ENCODE assay signal across 1 cellular context in genomic region chr4:39664828-39665731, GRCh38.
TF ChIP-seq lines count a peak whose summit lies in the region.

No MANE protein-coding gene starts in this region.

TF ChIP-seq in HepG2, 621 proteins besides CTCF, POLR2A, EP300 and RAD21 (continued from another document and continues in another):
- TF ChIP-seq, protein P1, sequence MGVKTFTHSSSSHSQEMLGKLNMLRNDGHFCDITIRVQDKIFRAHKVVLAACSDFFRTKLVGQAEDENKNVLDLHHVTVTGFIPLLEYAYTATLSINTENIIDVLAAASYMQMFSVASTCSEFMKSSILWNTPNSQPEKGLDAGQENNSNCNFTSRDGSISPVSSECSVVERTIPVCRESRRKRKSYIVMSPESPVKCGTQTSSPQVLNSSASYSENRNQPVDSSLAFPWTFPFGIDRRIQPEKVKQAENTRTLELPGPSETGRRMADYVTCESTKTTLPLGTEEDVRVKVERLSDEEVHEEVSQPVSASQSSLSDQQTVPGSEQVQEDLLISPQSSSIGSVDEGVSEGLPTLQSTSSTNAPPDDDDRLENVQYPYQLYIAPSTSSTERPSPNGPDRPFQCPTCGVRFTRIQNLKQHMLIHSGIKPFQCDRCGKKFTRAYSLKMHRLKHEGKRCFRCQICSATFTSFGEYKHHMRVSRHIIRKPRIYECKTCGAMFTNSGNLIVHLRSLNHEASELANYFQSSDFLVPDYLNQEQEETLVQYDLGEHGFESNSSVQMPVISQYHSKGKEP (CRISPR knock-in tag; IDR thresholded peaks at IDR 0.05) = no peak
- TF ChIP-seq HNF4G (IDR thresholded peaks at IDR 0.05; ENCODE audit: borderline replicate concordance, low read depth, low read length) (0 out of 2 replicates have a peak, but pooled peaks have one; percentile 27), HNF4G (CRISPR knock-in tag; IDR thresholded peaks at IDR 0.05; ENCODE audit: borderline replicate concordance, low read depth) (peak; percentile 62; the same call in 1 of the 2 replicates), SMAD3 (CRISPR knock-in tag; IDR thresholded peaks at IDR 0.05) (0 out of 2 replicates have a peak, but pooled peaks have one; percentile 21), MLLT10 (CRISPR knock-in tag; IDR thresholded peaks at IDR 0.05) (no peak), TRIM24 (CRISPR knock-in tag; IDR thresholded peaks at IDR 0.05) (no peak), JARID2 (CRISPR knock-in tag; IDR thresholded peaks at IDR 0.05; ENCODE audit: insufficient replicate concordance) (no peak), GATAD1 (CRISPR knock-in tag; IDR thresholded peaks at IDR 0.05) (peak; percentile 33; the same call in 1 of the 2 replicates), RBM39 (IDR thresholded peaks at IDR 0.05; ENCODE audit: low read depth, low read length, poor library complexity, severe bottlenecking) (no peak), PAXIP1 (CRISPR knock-in tag; conservative IDR thresholded peaks at IDR 0.05) (peak; percentile 65), ZNF7 (CRISPR knock-in tag; IDR thresholded peaks at IDR 0.05) (peak; percentile 66), ZNF597 (CRISPR knock-in tag; IDR thresholded peaks at IDR 0.05) (no peak), YEATS4 (CRISPR knock-in tag; IDR thresholded peaks at IDR 0.05; ENCODE audit: borderline replicate concordance) (no peak), HNF1B (CRISPR knock-in tag; IDR thresholded peaks at IDR 0.05) (peak; percentile 31; the same call in 1 of the 2 replicates), IKZF4 (CRISPR knock-in tag; IDR thresholded peaks at IDR 0.05; ENCODE audit: borderline replicate concordance, low read depth, not compliant biosample characterization) (no peak), TBX2 (CRISPR knock-in tag; IDR thresholded peaks at IDR 0.05; ENCODE audit: borderline replicate concordance) (peak; percentile 38; the same call in 1 of the 2 replicates), MLX (CRISPR knock-in tag; IDR thresholded peaks at IDR 0.05) (no peak), NCOR1 (IDR thresholded peaks at IDR 0.05; ENCODE audit: borderline replicate concordance, low read length) (peak; percentile 73), STAG1 (CRISPR knock-in tag; IDR thresholded peaks at IDR 0.05) (peak; percentile 15; the same call in 1 of the 2 replicates), ZNF614 (CRISPR knock-in tag; IDR thresholded peaks at IDR 0.05; ENCODE audit: borderline replicate concordance) (0 out of 2 replicates have a peak, but pooled peaks have one; percentile 35), ZBTB21 (CRISPR knock-in tag; IDR thresholded peaks at IDR 0.05) (peak; percentile 36; the same call in 1 of the 2 replicates), GLI4 (CRISPR knock-in tag; IDR thresholded peaks at IDR 0.05; ENCODE audit: borderline replicate concordance) (no peak), RCOR2 (CRISPR knock-in tag; IDR thresholded peaks at IDR 0.05) (peak; percentile 49; the same call in 1 of the 2 replicates), ZNF883 (CRISPR knock-in tag; IDR thresholded peaks at IDR 0.05; ENCODE audit: not compliant biosample characterization) (no peak), IRF2 (CRISPR knock-in tag; IDR thresholded peaks at IDR 0.05) (0 out of 2 replicates have a peak, but pooled peaks have one; percentile 17), TEAD3 (CRISPR knock-in tag; optimal IDR thresholded peaks at IDR 0.05; ENCODE audit: borderline replicate concordance) (peak; percentile 98), EED (CRISPR knock-in tag; IDR thresholded peaks at IDR 0.05) (no peak), ZNF644 (CRISPR knock-in tag; IDR thresholded peaks at IDR 0.05; ENCODE audit: low read depth) (peak; percentile 34; the same call in 1 of the 2 replicates), HNF4A (CRISPR knock-in tag; IDR thresholded peaks at IDR 0.05) (peak; percentile 86), THRA (CRISPR knock-in tag; IDR thresholded peaks at IDR 0.05; ENCODE audit: borderline replicate concordance) (no peak), HDAC2 (CRISPR knock-in tag; IDR thresholded peaks at IDR 0.05) (peak; percentile 61; the same call in 1 of the 2 replicates), ELF3 (CRISPR knock-in tag; IDR thresholded peaks at IDR 0.05) (peak; percentile 76; the same call in 1 of the 2 replicates), XBP1 (CRISPR knock-in tag; IDR thresholded peaks at IDR 0.05) (no peak), ZFYVE20 (CRISPR knock-in tag; IDR thresholded peaks at IDR 0.05; ENCODE audit: borderline replicate concordance, low read depth) (no peak), ZNF652 (CRISPR knock-in tag; IDR thresholded peaks at IDR 0.05; ENCODE audit: borderline replicate concordance, low read depth) (no peak), CENPX (CRISPR knock-in tag; IDR thresholded peaks at IDR 0.05) (no peak), FOXA3 (CRISPR knock-in tag; IDR thresholded peaks at IDR 0.05) (0 out of 2 replicates have a peak, but pooled peaks have one; percentile 8), SOX13 (IDR thresholded peaks at IDR 0.05) (0 out of 2 replicates have a peak, but pooled peaks have one; percentile 32), SOX13 (CRISPR knock-in tag; conservative IDR thresholded peaks at IDR 0.05 in 1 of 2, IDR thresholded peaks at IDR 0.05 in 1 of 2) (peak in 1 of 2 experiments; percentile 88; a peak in 2 of 4 replicates)
- TF ChIP-seq, protein P2, sequence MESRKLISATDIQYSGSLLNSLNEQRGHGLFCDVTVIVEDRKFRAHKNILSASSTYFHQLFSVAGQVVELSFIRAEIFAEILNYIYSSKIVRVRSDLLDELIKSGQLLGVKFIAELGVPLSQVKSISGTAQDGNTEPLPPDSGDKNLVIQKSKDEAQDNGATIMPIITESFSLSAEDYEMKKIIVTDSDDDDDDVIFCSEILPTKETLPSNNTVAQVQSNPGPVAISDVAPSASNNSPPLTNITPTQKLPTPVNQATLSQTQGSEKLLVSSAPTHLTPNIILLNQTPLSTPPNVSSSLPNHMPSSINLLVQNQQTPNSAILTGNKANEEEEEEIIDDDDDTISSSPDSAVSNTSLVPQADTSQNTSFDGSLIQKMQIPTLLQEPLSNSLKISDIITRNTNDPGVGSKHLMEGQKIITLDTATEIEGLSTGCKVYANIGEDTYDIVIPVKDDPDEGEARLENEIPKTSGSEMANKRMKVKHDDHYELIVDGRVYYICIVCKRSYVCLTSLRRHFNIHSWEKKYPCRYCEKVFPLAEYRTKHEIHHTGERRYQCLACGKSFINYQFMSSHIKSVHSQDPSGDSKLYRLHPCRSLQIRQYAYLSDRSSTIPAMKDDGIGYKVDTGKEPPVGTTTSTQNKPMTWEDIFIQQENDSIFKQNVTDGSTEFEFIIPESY (CRISPR knock-in tag; IDR thresholded peaks at IDR 0.05) = peak; percentile 28; the same call in 1 of the 2 replicates
- TF ChIP-seq, protein P3, sequence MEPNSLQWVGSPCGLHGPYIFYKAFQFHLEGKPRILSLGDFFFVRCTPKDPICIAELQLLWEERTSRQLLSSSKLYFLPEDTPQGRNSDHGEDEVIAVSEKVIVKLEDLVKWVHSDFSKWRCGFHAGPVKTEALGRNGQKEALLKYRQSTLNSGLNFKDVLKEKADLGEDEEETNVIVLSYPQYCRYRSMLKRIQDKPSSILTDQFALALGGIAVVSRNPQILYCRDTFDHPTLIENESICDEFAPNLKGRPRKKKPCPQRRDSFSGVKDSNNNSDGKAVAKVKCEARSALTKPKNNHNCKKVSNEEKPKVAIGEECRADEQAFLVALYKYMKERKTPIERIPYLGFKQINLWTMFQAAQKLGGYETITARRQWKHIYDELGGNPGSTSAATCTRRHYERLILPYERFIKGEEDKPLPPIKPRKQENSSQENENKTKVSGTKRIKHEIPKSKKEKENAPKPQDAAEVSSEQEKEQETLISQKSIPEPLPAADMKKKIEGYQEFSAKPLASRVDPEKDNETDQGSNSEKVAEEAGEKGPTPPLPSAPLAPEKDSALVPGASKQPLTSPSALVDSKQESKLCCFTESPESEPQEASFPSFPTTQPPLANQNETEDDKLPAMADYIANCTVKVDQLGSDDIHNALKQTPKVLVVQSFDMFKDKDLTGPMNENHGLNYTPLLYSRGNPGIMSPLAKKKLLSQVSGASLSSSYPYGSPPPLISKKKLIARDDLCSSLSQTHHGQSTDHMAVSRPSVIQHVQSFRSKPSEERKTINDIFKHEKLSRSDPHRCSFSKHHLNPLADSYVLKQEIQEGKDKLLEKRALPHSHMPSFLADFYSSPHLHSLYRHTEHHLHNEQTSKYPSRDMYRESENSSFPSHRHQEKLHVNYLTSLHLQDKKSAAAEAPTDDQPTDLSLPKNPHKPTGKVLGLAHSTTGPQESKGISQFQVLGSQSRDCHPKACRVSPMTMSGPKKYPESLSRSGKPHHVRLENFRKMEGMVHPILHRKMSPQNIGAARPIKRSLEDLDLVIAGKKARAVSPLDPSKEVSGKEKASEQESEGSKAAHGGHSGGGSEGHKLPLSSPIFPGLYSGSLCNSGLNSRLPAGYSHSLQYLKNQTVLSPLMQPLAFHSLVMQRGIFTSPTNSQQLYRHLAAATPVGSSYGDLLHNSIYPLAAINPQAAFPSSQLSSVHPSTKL (CRISPR knock-in tag; IDR thresholded peaks at IDR 0.05) = peak; percentile 75
- TF ChIP-seq, protein P4, sequence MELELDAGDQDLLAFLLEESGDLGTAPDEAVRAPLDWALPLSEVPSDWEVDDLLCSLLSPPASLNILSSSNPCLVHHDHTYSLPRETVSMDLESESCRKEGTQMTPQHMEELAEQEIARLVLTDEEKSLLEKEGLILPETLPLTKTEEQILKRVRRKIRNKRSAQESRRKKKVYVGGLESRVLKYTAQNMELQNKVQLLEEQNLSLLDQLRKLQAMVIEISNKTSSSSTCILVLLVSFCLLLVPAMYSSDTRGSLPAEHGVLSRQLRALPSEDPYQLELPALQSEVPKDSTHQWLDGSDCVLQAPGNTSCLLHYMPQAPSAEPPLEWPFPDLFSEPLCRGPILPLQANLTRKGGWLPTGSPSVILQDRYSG (CRISPR knock-in tag; IDR thresholded peaks at IDR 0.05) = no peak
